29 cellular contexts compared by ENCODE assay signal in the genomic region with DNA sequence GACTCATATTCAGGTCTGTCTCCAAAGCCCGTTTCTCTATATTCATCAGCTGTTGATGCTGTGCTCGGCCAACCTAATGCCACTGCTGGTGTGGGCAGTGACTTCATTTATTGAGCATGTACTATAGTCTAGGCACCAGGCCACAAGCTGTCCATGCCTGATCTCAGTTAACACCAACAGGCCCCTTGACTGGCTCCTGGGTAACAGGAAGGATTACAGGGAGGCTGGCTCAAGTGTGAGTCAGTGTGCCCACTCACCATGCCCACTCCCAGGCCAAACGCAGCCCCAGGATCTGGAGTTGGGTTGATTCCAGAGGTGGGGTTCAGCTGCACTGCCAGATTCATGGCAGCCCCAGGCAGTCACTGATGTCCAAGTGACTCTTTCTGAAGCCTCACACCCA. TPM values are rescaled to one million over a fixed set of nuclear protein-coding genes. Genes with fewer than 3 reads are reported as not detected.
"Had no signal": no experiment of that assay in that cellular context is flagged by ENCODE, and none has a peak within 500 bp of the region (broad histone marks: within the 10 kb centered on the region; RNA-seq: fewer than 3 reads in every experiment).

No MANE protein-coding gene starts in this region.

- ATAC-seq: gastroesophageal sphincter; left cardiac atrium; lower lobe of right lung; psoas muscle; right lobe of liver; stimulated activated memory B cell treated with anti-CD40 and anti-IgM and Interleukin-4, amounts not matched to agents 10 μg/mL and 1 μg/mL and 100 μg/mL, for 72 hours; upper lobe of right lung had no signal

- H3K4me1 ChIP-seq: gastroesophageal sphincter, left ventricle myocardium inferior, lower lobe of right lung, psoas muscle, right lobe of liver, spleen, tibial nerve, upper lobe of right lung had no signal

- H3K27ac ChIP-seq: coronary artery, dorsolateral prefrontal cortex, gastroesophageal sphincter, left ventricle myocardium inferior, lower lobe of right lung, neutrophil, psoas muscle, right lobe of liver, spleen, tibial nerve, upper lobe of right lung had no signal

- H3K27me3 ChIP-seq: dorsolateral prefrontal cortex, neutrophil, right lobe of liver, tibial nerve, upper lobe of right lung had no signal

- H3K4me3 ChIP-seq: coronary artery, dorsolateral prefrontal cortex, gastroesophageal sphincter, left ventricle myocardium inferior, lower lobe of right lung, psoas muscle, right lobe of liver, spleen, tibial nerve, upper lobe of right lung had no signal

- H3K36me3 ChIP-seq: gastroesophageal sphincter, left ventricle myocardium inferior, lower lobe of right lung, neutrophil, right lobe of liver, spleen, tibial nerve, upper lobe of right lung had no signal

- H3K9me3 ChIP-seq: lower lobe of right lung, neutrophil, psoas muscle, right lobe of liver, upper lobe of right lung had no signal

- DNase-seq: dorsolateral prefrontal cortex; effector CD8-positive, alpha-beta T cell; foreskin fibroblast; glutamatergic neuron; immature natural killer cell; left cardiac atrium; left ventricle myocardium inferior; lower lobe of right lung; naive B cell; psoas muscle; retina; right lobe of liver; spleen; stimulated activated CD4-positive, alpha-beta T cell treated with anti-CD3 and anti-CD28 coated beads, Interleukin-15, amount 100 ng/mL, for 24 hours; stimulated activated CD4-positive, alpha-beta T cell treated with anti-CD3 and anti-CD28 coated beads, Interleukin-1b, Interleukin-23, amount 100 ng/mL, for 48 hours; stimulated activated CD4-positive, alpha-beta T cell treated with anti-CD3 and anti-CD28 coated beads, Interleukin-4, amount 100 ng/mL, for 24 hours; upper lobe of right lung had no signal

RNA-seq across cellular contexts. Expression of a gene that starts 8.6 kb away (rescaled TPM):
- total RNA-seq: chondrocyte, esophagus mucosa, gastroesophageal sphincter, left ventricle myocardium inferior, lower lobe of right lung, mesothelial cell of epicardium, mucosa of gallbladder, osteoblast, psoas muscle, right lobe of liver, skeletal muscle tissue, tibial nerve, upper lobe of right lung had no signal

RNA-seq across cellular contexts. Expression of a gene that starts 11.2 kb away (rescaled TPM):
- total RNA-seq: chondrocyte, gastroesophageal sphincter, left cardiac atrium, left ventricle myocardium inferior, osteoblast, skeletal muscle tissue, spleen, temporal lobe, tibial nerve had no signal
